In the genomic region with DNA sequence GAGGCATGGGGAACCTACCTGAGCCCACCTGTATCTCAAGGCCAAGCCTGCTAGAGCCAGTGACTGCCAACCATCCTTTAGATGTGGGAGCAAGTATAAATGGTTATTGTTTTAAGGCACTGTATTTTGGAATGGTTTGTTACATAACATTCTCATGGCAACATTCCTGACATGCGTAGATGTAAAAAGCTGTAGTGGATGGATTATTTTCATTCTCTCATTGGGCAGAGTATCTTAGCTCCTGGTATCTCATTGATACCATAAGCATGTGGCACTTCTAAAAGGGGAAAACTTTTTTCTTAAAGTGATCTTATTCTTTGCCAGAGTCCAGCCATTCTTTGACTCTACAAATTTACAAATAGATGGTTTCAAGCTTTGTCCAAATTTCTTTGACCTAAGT, we compare ENCODE assay signal across 3 cellular contexts.
"Had no signal": no experiment of that assay in that cellular context is flagged by ENCODE, and none has a peak within 500 bp of the region (broad histone marks: within the 10 kb centered on the region; RNA-seq: fewer than 3 reads in every experiment).

No MANE protein-coding gene starts in this region.

- DNase-seq: IMR-90, KBM-7, KG1 had no signal
